ENCODE assay signal across 11 cellular contexts in genomic region chr4:8316251-8316771, GRCh38. TPM values are rescaled to one million over a fixed set of nuclear protein-coding genes. Genes with fewer than 3 reads are reported as not detected.
DNase-seq lines count a peak whose midpoint lies in the region; ATAC-seq and TF ChIP-seq lines count a peak whose summit lies in the region.
"Had no signal": no experiment of that assay in that cellular context is flagged by ENCODE, and none has a peak within 500 bp of the region (broad histone marks: within the 10 kb centered on the region; RNA-seq: fewer than 3 reads in every experiment).

No MANE protein-coding gene starts in this region.

- H3K9me3 Mint-ChIP-seq in activated CD4-positive, alpha-beta T cell treated with anti-CD3 and anti-CD28 coated beads for 36 hours (ENCODE audit: low read depth), result peaks cover 5% of the 10 kb centered on the region

- H4K91ac ChIP-seq in neuronal stem cell (ENCODE audit: low read depth, low read length, poor library complexity), result peak overlapping the region; percentile 41

- no peaks in the 10 kb centered on the region for H4K20me1 ChIP-seq in fibroblast of lung (ENCODE audit: control insufficient read depth, extremely low read depth, insufficient read depth, low read length)

- H4K8ac ChIP-seq in neuronal stem cell (ENCODE audit: low read depth, low read length), result no peak overlapping the region

- H3K27ac Mint-ChIP-seq in activated CD4-positive, alpha-beta T cell treated with anti-CD3 and anti-CD28 coated beads for 36 hours, result no peak overlapping the region

- H3K4me1 ChIP-seq in fibroblast of lung (ENCODE audit: control insufficient read depth, extremely low read depth, insufficient read depth, low read length), result peaks cover 22% of the 10 kb centered on the region
- peaks cover 19 to 22% of the 10 kb centered on the region in 2 donors for H3K4me1 ChIP-seq in neuronal stem cell (ENCODE audit: control insufficient read depth in 2 of 2, insufficient read depth in 1 of 2, low read depth in 1 of 2, low read length in 2 of 2)
- H3K4me1 ChIP-seq in aorta (ENCODE audit: control insufficient read depth in 1 of 2, insufficient read depth in 2 of 2, low read length in 2 of 2), result no peaks in the 10 kb centered on the region

- no peak overlapping the region for H2BK5ac ChIP-seq in neuronal stem cell (ENCODE audit: low read length)

- H3K79me1 ChIP-seq in neuronal stem cell (ENCODE audit: low read depth, low read length), result no peaks in the 10 kb centered on the region

- H3K9ac ChIP-seq in fibroblast of lung (ENCODE audit: insufficient read depth, low read length) (no peak overlapping the region), neuronal stem cell (ENCODE audit: low read depth, low read length, poor library complexity) (peak overlapping the region; percentile 60)

- H2AK5ac ChIP-seq in neuronal stem cell (ENCODE audit: low read depth, low read length), result peak overlapping the region; percentile 97

- H3K27me3 ChIP-seq in fibroblast of lung (ENCODE audit: control insufficient read depth, insufficient read depth, low read length) (peaks cover 3% of the 10 kb centered on the region), neuronal stem cell (ENCODE audit: control insufficient read depth in 3 of 3, insufficient read depth in 3 of 3, low read depth in 1 of 3, low read length in 3 of 3) (no peaks in the 10 kb centered on the region), aorta (ENCODE audit: control insufficient read depth in 1 of 2, insufficient read depth in 2 of 2, low read length in 1 of 2) (no peaks in the 10 kb centered on the region)
- H3K27me3 ChIP-seq: cardiac muscle cell had no signal

- H3K9me3 ChIP-seq in fibroblast of lung (ENCODE audit: control insufficient read depth, insufficient read depth, low read depth, low read length) (no peaks in the 10 kb centered on the region), neuronal stem cell (replicated peaks in 1 of 2; ENCODE audit: control insufficient read depth in 2 of 2, insufficient read depth in 1 of 2, low read depth in 1 of 2, low read length in 2 of 2) (peaks cover 3% of the 10 kb centered on the region in 2 donors), aorta (ENCODE audit: control insufficient read depth, low read length) (no peaks in the 10 kb centered on the region)

- no peaks in the 10 kb centered on the region for H3K79me2 ChIP-seq in fibroblast of lung (ENCODE audit: control insufficient read depth, insufficient read depth, low read length)

- H3K4me3 Mint-ChIP-seq in activated CD4-positive, alpha-beta T cell treated with anti-CD3 and anti-CD28 coated beads for 36 hours, result no peak overlapping the region

- H3K4me2 ChIP-seq in fibroblast of lung (ENCODE audit: extremely low read depth, insufficient read depth, low read length) (peak overlapping the region; percentile 50), neuronal stem cell (ENCODE audit: insufficient read depth, low read length, poor library complexity, severe bottlenecking) (no peak overlapping the region)

- H3K36me3 Mint-ChIP-seq in activated CD4-positive, alpha-beta T cell treated with anti-CD3 and anti-CD28 coated beads for 36 hours (ENCODE audit: low read depth), result no peaks in the 10 kb centered on the region

- H3K27ac ChIP-seq in fibroblast of lung (ENCODE audit: insufficient read depth, low read length), result no peak overlapping the region
- H3K27ac ChIP-seq in neuronal stem cell (replicated peaks; ENCODE audit: low read length), result peak overlapping the region; percentile 71
- no peak overlapping the region for H3K27ac ChIP-seq in aorta (ENCODE audit: low read depth in 1 of 2, low read length in 2 of 2)

- ATAC-seq in Right ventricle myocardium inferior (no peak), aorta (ENCODE audit: low FRiP score) (peak; percentile 10)
- ATAC-seq in activated CD4-positive, alpha-beta T cell treated with anti-CD3 and anti-CD28 coated beads for 36 hours, result no peak

- H2BK12ac ChIP-seq in neuronal stem cell (ENCODE audit: low read length), result peak overlapping the region; percentile 48

- WGBS in neuronal stem cell (ENCODE audit: extremely low coverage in 2 of 2, insufficient read length in 2 of 2, insufficient replicate concordance in 1 of 2), 2 donors, result no CpG with 5 or more reads among the region's 10 CpGs
- WGBS in aorta, 2 donors, result 64 to 70% methylated on average over 9 to 10 of the region's 10 CpGs

- H2BK15ac ChIP-seq in neuronal stem cell (ENCODE audit: low read length), result peak overlapping the region; percentile 93

- H3K27me3 Mint-ChIP-seq in activated CD4-positive, alpha-beta T cell treated with anti-CD3 and anti-CD28 coated beads for 36 hours, result no peaks in the 10 kb centered on the region

- peak overlapping the region; percentile 53 for H3K4ac ChIP-seq in neuronal stem cell (ENCODE audit: low read length)

- no peak for TF ChIP-seq CTCF in fibroblast of lung (conservative IDR thresholded peaks at IDR 0.05 in 1 of 2, IDR thresholded peaks at IDR 0.05 in 1 of 2; ENCODE audit: low read depth in 1 of 2, low read length in 2 of 2)

- no peak overlapping the region for H3K14ac ChIP-seq in neuronal stem cell (ENCODE audit: low read length)

- peak overlapping the region; percentile 56 for H3K23ac ChIP-seq in neuronal stem cell (ENCODE audit: low read depth, low read length, poor library complexity)

- H2AFZ ChIP-seq in fibroblast of lung (ENCODE audit: low read length) (no peak overlapping the region), neuronal stem cell (ENCODE audit: low read length) (peak overlapping the region; percentile 80)

- H3K4me1 Mint-ChIP-seq in activated CD4-positive, alpha-beta T cell treated with anti-CD3 and anti-CD28 coated beads for 36 hours, result no peaks in the 10 kb centered on the region

- H3K4me3 ChIP-seq in fibroblast of lung (replicated peaks in 1 of 4; ENCODE audit: control extremely low read depth in 1 of 4, insufficient read depth in 1 of 4, low read depth in 3 of 4, low read length in 4 of 4) (no peak overlapping the region), neuronal stem cell (ENCODE audit: low read length in 2 of 2) (peak overlapping the region in 1 of 2 donors; percentile 0), aorta (ENCODE audit: low read length in 2 of 2) (no peak overlapping the region)
- H3K4me3 ChIP-seq: cardiac muscle cell had no signal

- CTCF ChIA-PET in activated CD4-positive, alpha-beta T cell treated with anti-CD3 and anti-CD28 coated beads for 36 hours (lab: Charles Lee), result interaction anchor here (0.6 kb wide), 1 partner anchor 256 kb away, joined by 6 read pairs; no protein-coding TSS in a partner anchor

- H3K18ac ChIP-seq in neuronal stem cell (ENCODE audit: low read length), result peak overlapping the region; percentile 96

- no peaks in the 10 kb centered on the region for H3K36me3 ChIP-seq in fibroblast of lung (ENCODE audit: control insufficient read depth, insufficient read depth, low read length)
- H3K36me3 ChIP-seq in neuronal stem cell (replicated peaks in 1 of 2; ENCODE audit: control insufficient read depth in 2 of 2, insufficient read depth in 2 of 2, low read length in 2 of 2), result no peaks in the 10 kb centered on the region
- no peaks in the 10 kb centered on the region for H3K36me3 ChIP-seq in aorta (ENCODE audit: control insufficient read depth in 1 of 2, insufficient read depth in 2 of 2, low read length in 1 of 2)
- H3K36me3 ChIP-seq: cardiac muscle cell had no signal

- H2BK120ac ChIP-seq in neuronal stem cell (ENCODE audit: low read depth, low read length), result peak overlapping the region; percentile 74

- intact Hi-C loops in cardiac septum (cut with DNase I) (no loop called here), Right ventricle myocardium inferior (cut with DNase I) (no loop called here), aorta (cut with DNase I) (loop anchor here in 1 of 2 donors (5.0 kb wide), 1 partner anchor 39 kb away; no protein-coding TSS in a partner anchor)
- intact Hi-C loops in activated CD4-positive, alpha-beta T cell treated with anti-CD3 and anti-CD28 coated beads for 36 hours (cut with DNase I, micrococcal nuclease), result no loop called here

- peak; percentile 36 for DNase-seq in cardiac septum (ENCODE audit: low spot score)
- DNase-seq in Right ventricle myocardium inferior (ENCODE audit: missing footprints), result no peak
- no peak for DNase-seq in fibroblast of lung (ENCODE audit: low read depth in 2 of 2)
- DNase-seq in neuronal stem cell (ENCODE audit: low spot score), result no peak
- peak; percentile 41 to 43 for DNase-seq in aorta
- no peak for DNase-seq in NCI-H345 treated with DMSO at 0.1 percent for 48 hours (lab: John Stamatoyannopoulos, UW; ENCODE audit: unreplicated experiment)
- DNase-seq in SIG-M5 treated with dmso at 0.1 percent for 504 hours (lab: John Stamatoyannopoulos, UW; ENCODE audit: unreplicated experiment), result no peak
- no peak for DNase-seq in activated CD4-positive, alpha-beta T cell treated with anti-CD3 and anti-CD28 coated beads for 36 hours
- DNase-seq: DMS153, erythroblast had no signal

- POLR2A ChIA-PET in activated CD4-positive, alpha-beta T cell treated with anti-CD3 and anti-CD28 coated beads for 36 hours (lab: Charles Lee), result no interaction called here

RNA-seq across cellular contexts. Expression of gene HTRA3, which starts 46.8 kb away (rescaled TPM):
- total RNA-seq in cardiac septum, result 50.8 TPM
- 131 TPM for total RNA-seq in Right ventricle myocardium inferior
- 2.6 and 2.8 TPM in 2 replicates for total RNA-seq in fibroblast of lung
- 1.0 and 3.5 TPM in 2 replicates for polyA plus RNA-seq in fibroblast of lung
- polyA plus RNA-seq in fibroblast of lung (2012), result 1.3 and 4.3 TPM in 2 replicates
- 0.63 and 2.9 TPM in 2 replicates for polyA minus RNA-seq in fibroblast of lung (ENCODE audit: low replicate concordance)
- polyA plus RNA-seq in neuronal stem cell (2013, experiment 1 of 2), result 2.9 TPM
- 2.8 TPM for polyA plus RNA-seq in neuronal stem cell (2013, experiment 2 of 2)
- total RNA-seq in aorta, result 100 to 1,000 TPM in 1 of 2 donors, 10 to 100 TPM in 1; 31.8 to 129 TPM
- polyA plus RNA-seq in aorta, result 1 to 10 TPM; 1.1 to 5.2 TPM
- total RNA-seq in activated CD4-positive, alpha-beta T cell treated with anti-CD3 and anti-CD28 coated beads for 36 hours, result not detected

Comparison
In these comparisons a context has a peak if more than half of its experiments do, and no peak if none do; other contexts are left out.
1. DNase-seq: peak in cardiac septum (single experiment) and aorta (2 of 2); none in Right ventricle myocardium inferior (single experiment), fibroblast of lung (0 of 2), neuronal stem cell (single experiment), NCI-H345 treated with DMSO at 0.1 percent for 48 hours (single experiment), SIG-M5 treated with dmso at 0.1 percent for 504 hours (single experiment) and activated CD4-positive, alpha-beta T cell treated with anti-CD3 and anti-CD28 coated beads for 36 hours (single experiment).